20 cellular contexts compared by ENCODE assay signal in the genomic region with DNA sequence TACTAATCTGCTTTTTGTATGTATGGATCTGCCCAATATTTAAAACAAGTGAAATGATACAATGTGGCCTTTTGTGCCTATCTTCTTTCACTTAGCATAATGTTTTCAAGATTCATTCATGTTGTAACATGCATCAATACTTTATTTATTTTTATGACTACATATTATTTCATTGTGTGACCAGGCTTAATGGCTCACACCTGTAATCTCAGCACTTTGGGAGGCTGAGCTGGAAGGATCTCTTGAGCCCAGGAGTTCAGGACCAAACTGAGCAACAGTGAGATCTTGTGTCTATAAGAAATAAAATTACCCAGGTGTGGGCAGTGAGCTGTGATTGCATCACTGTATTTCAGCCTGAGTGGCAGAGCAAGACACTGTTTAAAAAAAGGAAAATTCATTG. TPM values are rescaled to one million over a fixed set of nuclear protein-coding genes. Genes with fewer than 3 reads are reported as not detected.
DNase-seq lines count a peak whose midpoint lies in the region; ATAC-seq and TF ChIP-seq lines count a peak whose summit lies in the region.
"Had no signal": no experiment of that assay in that cellular context is flagged by ENCODE, and none has a peak within 500 bp of the region (broad histone marks: within the 10 kb centered on the region; RNA-seq: fewer than 3 reads in every experiment).

No MANE protein-coding gene starts in this region.

- no peak overlapping the region for H2AK5ac ChIP-seq in IMR-90 (ENCODE audit: low read depth, low read length)

- no peak overlapping the region for H4K91ac ChIP-seq in IMR-90 (ENCODE audit: insufficient read depth, low read depth, low read length)

- peaks cover 2% of the 10 kb centered on the region; the same call in 1 of the 2 replicates for H4K20me1 ChIP-seq in IMR-90 (ENCODE audit: insufficient read depth, low read length)

- TF ChIP-seq CTCF in IMR-90 (conservative IDR thresholded peaks at IDR 0.05; ENCODE audit: low read depth, low read length) (no peak), WTC11 (IDR thresholded peaks at IDR 0.05) (no peak), mesothelial cell of epicardium (IDR thresholded peaks at IDR 0.05; ENCODE audit: unreplicated experiment) (no peak)

- no peak overlapping the region for H2BK20ac ChIP-seq in IMR-90 (ENCODE audit: low read depth, low read length)

- H4K8ac ChIP-seq in IMR-90 (ENCODE audit: low read depth in 2 of 2, low read length in 2 of 2), result no peak overlapping the region

- H3K4me1 Mint-ChIP-seq in WTC11, result peaks cover 57% of the 10 kb centered on the region
- peaks cover 14% of the 10 kb centered on the region for H3K4me1 Mint-ChIP-seq in mesothelial cell of epicardium

- H3K23ac ChIP-seq in IMR-90 (ENCODE audit: low read depth, low read length), result no peak overlapping the region

- no peak overlapping the region for H3K9ac ChIP-seq in IMR-90 (ENCODE audit: low read depth, low read length)
- H3K9ac ChIP-seq: BLaER1 treated with 17β-estradiol and CSF1 and Interleukin-3, amounts not matched to agents 10 nM and 100 nM had no signal

- peaks cover 5% of the 10 kb centered on the region; the same call in 1 of the 2 replicates for H3K9me1 ChIP-seq in IMR-90 (ENCODE audit: insufficient read depth, low read length)

- H3K9me3 ChIP-seq in IMR-90 (ENCODE audit: control insufficient read depth, insufficient read depth, low read length), result no peaks in the 10 kb centered on the region; the same call in 1 of the 2 replicates
- no peaks in the 10 kb centered on the region for H3K9me3 ChIP-seq in SJCRH30 (replicated peaks)

- no peak overlapping the region for H2BK120ac ChIP-seq in IMR-90 (ENCODE audit: low read depth, low read length)

- H3K36me3 Mint-ChIP-seq in WTC11, result peaks cover 30% of the 10 kb centered on the region
- peaks cover 41% of the 10 kb centered on the region for H3K36me3 Mint-ChIP-seq in mesothelial cell of epicardium

- H3K36me3 ChIP-seq in IMR-90 (ENCODE audit: control insufficient read depth, insufficient read depth, low read length) (peaks cover 5% of the 10 kb centered on the region; the same call in 1 of the 2 replicates), SJCRH30 (peaks cover 4% of the 10 kb centered on the region; the same call in 1 of the 2 replicates)

- dilution Hi-C loops in IMR-90 (cut with HindIII; ENCODE audit: low sequenced_read_pairs, unreplicated experiment), result no loop called here

- no peak overlapping the region for H4K5ac ChIP-seq in IMR-90 (ENCODE audit: low read depth, low read length)

- H3K4me2 ChIP-seq in IMR-90 (ENCODE audit: low read depth, low read length), result no peak overlapping the region
- H3K4me2 ChIP-seq: GM23338 had no signal

- no peak overlapping the region for H2BK15ac ChIP-seq in IMR-90 (ENCODE audit: low read depth, low read length)

- TF ChIP-seq RAD21 in IMR-90 (IDR thresholded peaks at IDR 0.05; ENCODE audit: low read length), result no peak

- POLR2A ChIA-PET in IMR-90 (lab: Charles Lee; ENCODE audit: unreplicated experiment), result interaction anchor here (0.6 kb wide), 1 partner anchor 25 kb away, joined by 5 read pairs; no protein-coding TSS in a partner anchor
- POLR2A ChIA-PET in WTC11 (lab: Charles Lee), result no interaction called here

- H2AK9ac ChIP-seq in IMR-90 (replicated peaks; ENCODE audit: low read depth, low read length, poor library complexity), result no peak overlapping the region

- ATAC-seq in IMR-90 (ENCODE audit: low read depth) (no peak), WTC11 (no peak)
- ATAC-seq: GM23338 had no signal

- H3K27ac ChIP-seq in IMR-90 (ENCODE audit: insufficient read depth, low read length) (no peak overlapping the region), epithelial cell of prostate (peak overlapping the region; percentile 43), SJCRH30 (no peak overlapping the region)
- H3K27ac ChIP-seq: BLaER1 treated with 17β-estradiol and CSF1 and Interleukin-3, amounts not matched to agents 10 nM and 100 nM; HL-60 had no signal

- H3K79me1 ChIP-seq in IMR-90 (ENCODE audit: low read depth in 1 of 2, low read length in 2 of 2), result peaks cover 16 to 17% of the 10 kb centered on the region in 2 experiments; a peak in 3 of 4 replicates

- H3K4me3 Mint-ChIP-seq in WTC11, result no peak overlapping the region
- H3K4me3 Mint-ChIP-seq in mesothelial cell of epicardium, result no peak overlapping the region
- H3K4me3 Mint-ChIP-seq: CD4-positive, alpha-beta memory T cell; GM23338 had no signal

- BruUV-seq in IMR-90 (replicated peaks; lab: Mats Ljungman, UMichigan), result no TSS peak

- H3K27ac Mint-ChIP-seq in WTC11 (peak overlapping the region; percentile 15; the same call in 1 of the 2 replicates), mesothelial cell of epicardium (peak overlapping the region; percentile 21)
- H3K27ac Mint-ChIP-seq: CD4-positive, alpha-beta memory T cell; GM23338 had no signal

- no peak overlapping the region for H3K56ac ChIP-seq in IMR-90 (ENCODE audit: extremely low read depth, insufficient read depth, low read length)

- peaks cover 24% of the 10 kb centered on the region for H3K9me3 Mint-ChIP-seq in WTC11
- peaks cover 38% of the 10 kb centered on the region for H3K9me3 Mint-ChIP-seq in mesothelial cell of epicardium

- in situ Hi-C loops in IMR-90 (cut with MboI; ENCODE audit: low sequenced_read_pairs), result no loop called here

- no peak overlapping the region for H2BK5ac ChIP-seq in IMR-90 (ENCODE audit: low read depth, low read length, poor library complexity, severe bottlenecking)

- H3K14ac ChIP-seq in IMR-90 (replicated peaks; ENCODE audit: low read depth, low read length), result no peak overlapping the region

- no peak overlapping the region for H3K18ac ChIP-seq in IMR-90 (ENCODE audit: low read depth, low read length)

- H3K27me3 Mint-ChIP-seq in WTC11 (ENCODE audit: low read depth) (no peaks in the 10 kb centered on the region), mesothelial cell of epicardium (ENCODE audit: low read depth) (no peaks in the 10 kb centered on the region)
- H3K27me3 Mint-ChIP-seq: CD4-positive, alpha-beta memory T cell had no signal

- DNase-seq in IMR-90, result no peak
- DNase-seq in WTC11 (ENCODE audit: low spot score), result no peak
- DNase-seq in epithelial cell of prostate (ENCODE audit: low read depth, low spot score), result no peak
- DNase-seq in mesothelial cell of epicardium (ENCODE audit: low spot score in 2 of 2, unreplicated experiment in 2 of 2), result no peak
- DNase-seq in amygdala (lab: John Stamatoyannopoulos, UW), result no peak
- DNase-seq in kidney glomerular epithelial cell (lab: John Stamatoyannopoulos, UW), result no peak
- no peak for DNase-seq in SJCRH30
- no peak for DNase-seq in SK-N-DZ (ENCODE audit: low spot score)
- DNase-seq: Caco-2; CD4-positive, alpha-beta memory T cell; DND-41; HCEC 1CT; NCI-H1694 treated with DMSO at 0.1 percent for 48 hours; NCI-H2081 treated with DMSO at 0.1 percent for 48 hours; NCI-H2227 treated with DMSO at 0.1 percent for 48 hours; NCI-H510A; SW 1271 had no signal

- no peaks in the 10 kb centered on the region for H3K4me1 ChIP-seq in IMR-90 (ENCODE audit: control insufficient read depth, insufficient read depth, low read length)
- no peaks in the 10 kb centered on the region; the same call in 1 of the 2 replicates for H3K4me1 ChIP-seq in SJCRH30

- no peak overlapping the region for H3K4ac ChIP-seq in IMR-90 (ENCODE audit: low read depth, low read length)

- H3K27me3 ChIP-seq in IMR-90 (ENCODE audit: control insufficient read depth, insufficient read depth, low read length), result no peaks in the 10 kb centered on the region
- no peaks in the 10 kb centered on the region for H3K27me3 ChIP-seq in SJCRH30
- H3K27me3 ChIP-seq: BLaER1 treated with 17β-estradiol and CSF1 and Interleukin-3, amounts not matched to agents 10 nM and 100 nM had no signal

- H2AFZ ChIP-seq in IMR-90 (replicated peaks; ENCODE audit: low read length, poor library complexity), result no peak overlapping the region
- H2AFZ ChIP-seq: GM23338 had no signal

- CTCF ChIA-PET in IMR-90 (lab: Yijun Ruan, JAX) (no interaction called here), WTC11 (lab: Charles Lee) (no interaction called here)

- intact Hi-C loops in IMR-90 (cut with micrococcal nuclease), result no loop called here

- no peak for TF ChIP-seq POLR2A in IMR-90 (IDR thresholded peaks at IDR 0.05; ENCODE audit: low read depth, low read length)

- H3K4me3 ChIP-seq in IMR-90 (ENCODE audit: insufficient read depth, low read depth, low read length) (no peak overlapping the region), SJCRH30 (no peak overlapping the region)
- H3K4me3 ChIP-seq: BLaER1 treated with 17β-estradiol and CSF1 and Interleukin-3, amounts not matched to agents 10 nM and 100 nM; GM23338 had no signal

TF ChIP-seq in IMR-90, 13 proteins besides CTCF, POLR2A, EP300 and RAD21 (continues in another document):
- TF ChIP-seq MAFK (IDR thresholded peaks at IDR 0.05; ENCODE audit: low read depth, low read length), result no peak
- no peak for TF ChIP-seq RFX5 (IDR thresholded peaks at IDR 0.05; ENCODE audit: low read depth, low read length)
- TF ChIP-seq CEBPB (IDR thresholded peaks at IDR 0.05; ENCODE audit: low read depth, low read length), result 0 out of 2 replicates have a peak, but pooled peaks have one; percentile 17

TF ChIP-seq in WTC11, 78 proteins besides CTCF, POLR2A, EP300 and RAD21:
- TF ChIP-seq JAZF1 (CRISPR knock-in tag; IDR thresholded peaks at IDR 0.05) (no peak), GRHL2 (CRISPR knock-in tag; IDR thresholded peaks at IDR 0.05; ENCODE audit: insufficient replicate concordance, severe bottlenecking) (no peak), GTF2I (CRISPR knock-in tag; conservative IDR thresholded peaks at IDR 0.05) (no peak), ZNF219 (CRISPR knock-in tag; IDR thresholded peaks at IDR 0.05; ENCODE audit: borderline replicate concordance) (no peak), GABPB1 (CRISPR knock-in tag; IDR thresholded peaks at IDR 0.05) (no peak)
TF ChIP-seq in WTC11: peak in this region for 0.

RNA-seq across cellular contexts. Expression of a gene that starts 33.2 kb away (rescaled TPM):
- 16.7 and 20.3 TPM in 2 replicates for total RNA-seq in IMR-90 (2012; rRNA removed)
- polyA plus RNA-seq in IMR-90 (2012; rRNA removed), result 4.1 and 4.8 TPM in 2 replicates
- polyA plus RNA-seq in IMR-90 (2012; cell fraction: cytosol; rRNA removed), result 1.00 and 2.2 TPM in 2 replicates
- 1.3 and 5.2 TPM in 2 replicates for polyA plus RNA-seq in IMR-90 (2012; cell fraction: nucleus; rRNA removed; ENCODE audit: low replicate concordance)
- 10.3 to 13.3 TPM (median 11.4 TPM) in 3 replicates for total RNA-seq in WTC11 (2021)
- total RNA-seq in mesothelial cell of epicardium, result 28.7 to 31.0 TPM (median 28.8 TPM) in 3 replicates
- 21.3 TPM in 2 replicates for total RNA-seq in SJCRH30 (2014; rRNA removed; shearing (Covaris generic))
- 15.8 and 17.1 TPM in 2 replicates for polyA plus RNA-seq in SK-N-DZ (2014; cell fraction: cytosol; rRNA removed)
- polyA plus RNA-seq in SK-N-DZ (2014; cell fraction: nucleus; rRNA removed), result 9.6 and 19.9 TPM in 2 replicates
